8 cellular contexts compared by ENCODE assay signal in the genomic region with DNA sequence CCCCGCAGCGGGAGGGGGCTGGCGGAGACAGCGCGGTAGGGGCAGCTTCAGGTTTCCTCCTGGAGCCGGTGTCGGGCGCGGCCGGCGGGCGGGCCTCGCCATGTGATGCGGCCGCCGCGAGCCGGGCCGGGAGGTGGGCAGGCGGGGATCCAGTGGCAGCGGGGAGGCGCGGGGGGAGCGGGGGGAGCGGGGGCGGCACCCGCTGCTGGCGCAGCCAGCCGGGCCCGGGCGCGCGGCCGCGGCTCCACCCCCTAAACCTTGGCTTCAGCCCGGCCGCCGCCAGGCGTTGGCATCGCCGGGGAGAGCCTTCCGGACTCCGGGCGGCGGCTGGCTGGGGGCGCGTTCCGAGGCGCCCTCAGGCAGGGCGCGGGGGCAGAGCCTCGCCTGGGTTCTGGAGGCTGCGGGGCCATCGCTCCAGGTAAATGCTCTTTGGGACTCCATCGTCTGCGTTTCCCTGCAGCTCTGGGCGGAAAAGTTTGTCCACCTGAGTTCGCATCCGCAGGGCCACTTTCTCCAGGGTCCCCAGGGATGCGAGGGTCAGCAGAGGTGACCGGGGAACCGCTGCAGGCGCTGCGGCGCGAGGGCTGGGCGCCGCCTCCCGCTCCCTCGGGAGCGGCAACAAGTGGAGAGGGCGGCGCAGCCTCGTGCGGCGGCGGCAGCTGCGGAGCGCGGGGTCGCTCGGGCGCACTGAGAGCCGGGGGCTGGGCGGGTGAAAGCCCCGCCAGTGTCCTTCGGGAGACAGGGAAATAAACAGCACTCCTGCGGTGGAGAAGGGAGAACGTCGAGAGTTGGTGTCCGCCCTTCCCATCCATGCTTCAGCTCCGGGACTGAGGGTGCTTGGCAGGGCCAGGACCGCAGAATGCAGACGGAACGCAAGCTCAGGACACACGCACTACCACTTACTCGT. TPM values are rescaled to one million over a fixed set of nuclear protein-coding genes. Genes with fewer than 3 reads are reported as not detected.
A peak's percentile ranks its signal among the peaks of the same experiment; 100 is the strongest.
DNase-seq lines count a peak whose midpoint lies in the region; ATAC-seq and TF ChIP-seq lines count a peak whose summit lies in the region.

A gene with protein sequence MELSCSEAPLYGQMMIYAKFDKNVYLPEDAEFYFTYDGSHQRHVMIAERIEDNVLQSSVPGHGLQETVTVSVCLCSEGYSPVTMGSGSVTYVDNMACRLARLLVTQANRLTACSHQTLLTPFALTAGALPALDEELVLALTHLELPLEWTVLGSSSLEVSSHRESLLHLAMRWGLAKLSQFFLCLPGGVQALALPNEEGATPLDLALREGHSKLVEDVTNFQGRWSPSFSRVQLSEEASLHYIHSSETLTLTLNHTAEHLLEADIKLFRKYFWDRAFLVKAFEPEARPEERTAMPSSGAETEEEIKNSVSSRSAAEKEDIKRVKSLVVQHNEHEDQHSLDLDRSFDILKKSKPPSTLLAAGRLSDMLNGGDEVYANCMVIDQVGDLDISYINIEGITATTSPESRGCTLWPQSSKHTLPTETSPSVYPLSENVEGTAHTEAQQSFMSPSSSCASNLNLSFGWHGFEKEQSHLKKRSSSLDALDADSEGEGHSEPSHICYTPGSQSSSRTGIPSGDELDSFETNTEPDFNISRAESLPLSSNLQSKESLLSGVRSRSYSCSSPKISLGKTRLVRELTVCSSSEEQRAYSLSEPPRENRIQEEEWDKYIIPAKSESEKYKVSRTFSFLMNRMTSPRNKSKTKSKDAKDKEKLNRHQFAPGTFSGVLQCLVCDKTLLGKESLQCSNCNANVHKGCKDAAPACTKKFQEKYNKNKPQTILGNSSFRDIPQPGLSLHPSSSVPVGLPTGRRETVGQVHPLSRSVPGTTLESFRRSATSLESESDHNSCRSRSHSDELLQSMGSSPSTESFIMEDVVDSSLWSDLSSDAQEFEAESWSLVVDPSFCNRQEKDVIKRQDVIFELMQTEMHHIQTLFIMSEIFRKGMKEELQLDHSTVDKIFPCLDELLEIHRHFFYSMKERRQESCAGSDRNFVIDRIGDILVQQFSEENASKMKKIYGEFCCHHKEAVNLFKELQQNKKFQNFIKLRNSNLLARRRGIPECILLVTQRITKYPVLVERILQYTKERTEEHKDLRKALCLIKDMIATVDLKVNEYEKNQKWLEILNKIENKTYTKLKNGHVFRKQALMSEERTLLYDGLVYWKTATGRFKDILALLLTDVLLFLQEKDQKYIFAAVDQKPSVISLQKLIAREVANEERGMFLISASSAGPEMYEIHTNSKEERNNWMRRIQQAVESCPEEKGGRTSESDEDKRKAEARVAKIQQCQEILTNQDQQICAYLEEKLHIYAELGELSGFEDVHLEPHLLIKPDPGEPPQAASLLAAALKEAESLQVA (N-terminal part only) (plus strand): TSS at position 292 of the 907 bp plus-strand sequence. CDS start 58,656 bp downstream, outside the sequence.

- peaks cover 25% of the 10 kb centered on the region for H3K36me3 Mint-ChIP-seq in Calu3 (ENCODE audit: insufficient read depth, unreplicated experiment)
- no peaks in the 10 kb centered on the region for H3K36me3 Mint-ChIP-seq in activated T-cell treated with anti-CD3 and anti-CD28 coated beads, Interleukin-2, amount 50 U/mL, for 24 hours (ENCODE audit: low read depth)
- H3K36me3 Mint-ChIP-seq in natural killer cell treated with Interleukin-12 subunit alpha and Interleukin-12 subunit beta and Interleukin-15 and Interleukin-18, amount 100 ng/mL, for 72 hours, result no peaks in the 10 kb centered on the region

- H3K36me3 ChIP-seq in upper lobe of left lung, result no peaks in the 10 kb centered on the region

- ATAC-seq in GM21786 (IDR thresholded peaks at IDR 0.05; ENCODE audit: unreplicated experiment) (peak; percentile 57), upper lobe of left lung (ENCODE audit: low FRiP score in 2 of 2) (peak; percentile 76 to 86)
- ATAC-seq in natural killer cell treated with Interleukin-12 subunit alpha and Interleukin-12 subunit beta and Interleukin-15 and Interleukin-18, amount 100 ng/mL, for 72 hours, result peak; percentile 93 to 94

- H3K27ac ChIP-seq in upper lobe of left lung, result peak within 1 kb of the TSS; percentile 48 to 78 (median 59)

- H3K4me3 Mint-ChIP-seq in Calu3 (ENCODE audit: low read depth, unreplicated experiment), result peak within 1 kb of the TSS; percentile 85
- peak within 1 kb of the TSS; percentile 59 for H3K4me3 Mint-ChIP-seq in activated T-cell treated with anti-CD3 and anti-CD28 coated beads, Interleukin-2, amount 50 U/mL, for 24 hours
- peak within 1 kb of the TSS; percentile 75 for H3K4me3 Mint-ChIP-seq in natural killer cell treated with Interleukin-12 subunit alpha and Interleukin-12 subunit beta and Interleukin-15 and Interleukin-18, amount 100 ng/mL, for 72 hours

- no peaks in the 10 kb centered on the region for H3K27me3 Mint-ChIP-seq in Calu3 (ENCODE audit: unreplicated experiment)
- peaks cover 74% of the 10 kb centered on the region for H3K27me3 Mint-ChIP-seq in activated T-cell treated with anti-CD3 and anti-CD28 coated beads, Interleukin-2, amount 50 U/mL, for 24 hours
- peaks cover 9 to 22% of the 10 kb centered on the region in 2 donors for H3K27me3 Mint-ChIP-seq in natural killer cell treated with Interleukin-12 subunit alpha and Interleukin-12 subunit beta and Interleukin-15 and Interleukin-18, amount 100 ng/mL, for 72 hours

- peak in 1 of 4 donors; percentile 36 for TF ChIP-seq POLR2A in upper lobe of left lung (IDR thresholded peaks at IDR 0.05)

- no peaks in the 10 kb centered on the region for H3K27me3 ChIP-seq in upper lobe of left lung

- intact Hi-C loops in Calu3 (cut with micrococcal nuclease; ENCODE audit: unreplicated experiment), result loop anchor here (2.0 to 5.0 kb wide), 2 partner anchors 17 to 34 kb away; no protein-coding TSS in a partner anchor

- WGBS in upper lobe of left lung, 2 donors, result 0 to 2% methylated on average over 12 to 63 of the region's 97 CpGs

- no peak for TF ChIP-seq EP300 in upper lobe of left lung (IDR thresholded peaks at IDR 0.05)

- H3K9me3 ChIP-seq in upper lobe of left lung, result no peaks in the 10 kb centered on the region

- CTCF ChIA-PET in Calu3 (lab: Charles Lee), result interaction anchor here (0.7 to 2.0 kb wide), 4 partner anchors 26 to 68 kb away, joined by 3 to 7 read pairs (median 5); no protein-coding TSS in a partner anchor

- DNase-seq in Calu3 (peak; percentile 90), NCI-H2107 treated with DMSO at 0.1 percent for 48 hours (lab: John Stamatoyannopoulos, UW; ENCODE audit: unreplicated experiment) (peak; percentile 8), fibroblast of villous mesenchyme (ENCODE audit: low read depth) (peak; percentile 66), upper lobe of left lung (peak; percentile 76 to 95), NAMALWA (ENCODE audit: low spot score) (no peak)
- peak; percentile 43 for DNase-seq in activated T-cell treated with anti-CD3 and anti-CD28 coated beads, Interleukin-2, amount 50 U/mL, for 24 hours
- peak; percentile 76 for DNase-seq in natural killer cell treated with Interleukin-12 subunit alpha and Interleukin-12 subunit beta and Interleukin-15 and Interleukin-18, amount 100 ng/mL, for 72 hours (ENCODE audit: low spot score)

- H3K4me1 ChIP-seq in upper lobe of left lung, result peaks cover 0 to 19% (median 10%) of the 10 kb centered on the region in 4 donors

- peak within 1 kb of the TSS; percentile 56 for H3K27ac Mint-ChIP-seq in Calu3 (ENCODE audit: unreplicated experiment)
- no peak within 1 kb of the TSS for H3K27ac Mint-ChIP-seq in activated T-cell treated with anti-CD3 and anti-CD28 coated beads, Interleukin-2, amount 50 U/mL, for 24 hours
- H3K27ac Mint-ChIP-seq in natural killer cell treated with Interleukin-12 subunit alpha and Interleukin-12 subunit beta and Interleukin-15 and Interleukin-18, amount 100 ng/mL, for 72 hours, result no peak within 1 kb of the TSS

- H3K4me3 ChIP-seq in fibroblast of villous mesenchyme (ENCODE audit: low read depth, low read length) (peak within 1 kb of the TSS; percentile 83), upper lobe of left lung (peak within 1 kb of the TSS; percentile 59 to 79 (median 64))

- H3K9me3 Mint-ChIP-seq in Calu3 (ENCODE audit: low read depth, unreplicated experiment), result no peaks in the 10 kb centered on the region
- H3K9me3 Mint-ChIP-seq in activated T-cell treated with anti-CD3 and anti-CD28 coated beads, Interleukin-2, amount 50 U/mL, for 24 hours, result no peaks in the 10 kb centered on the region
- H3K9me3 Mint-ChIP-seq in natural killer cell treated with Interleukin-12 subunit alpha and Interleukin-12 subunit beta and Interleukin-15 and Interleukin-18, amount 100 ng/mL, for 72 hours, result no peaks in the 10 kb centered on the region

- TF ChIP-seq CTCF in Calu3 (IDR thresholded peaks at IDR 0.05; ENCODE audit: unreplicated experiment) (no peak), fibroblast of villous mesenchyme (IDR thresholded peaks at IDR 0.05; ENCODE audit: insufficient read depth, low read depth, low read length) (no peak), upper lobe of left lung (IDR thresholded peaks at IDR 0.05) (no peak)

- H3K4me1 Mint-ChIP-seq in Calu3 (ENCODE audit: low read depth, unreplicated experiment), result peaks cover 58% of the 10 kb centered on the region
- peaks cover 3% of the 10 kb centered on the region for H3K4me1 Mint-ChIP-seq in activated T-cell treated with anti-CD3 and anti-CD28 coated beads, Interleukin-2, amount 50 U/mL, for 24 hours (ENCODE audit: low read depth)
- H3K4me1 Mint-ChIP-seq in natural killer cell treated with Interleukin-12 subunit alpha and Interleukin-12 subunit beta and Interleukin-15 and Interleukin-18, amount 100 ng/mL, for 72 hours (ENCODE audit: low read depth in 2 of 2), result no peaks in the 10 kb centered on the region

- no TSS peak for BruUV-seq in Calu3 (replicated peaks; lab: Mats Ljungman, UMichigan)

RNA-seq across cellular contexts. Expression of the gene that starts here (rescaled TPM):
- total RNA-seq in Calu3 (2022), result 79.3 and 92.0 TPM in 2 replicates
- 34.1 and 40.2 TPM in 2 replicates for total RNA-seq in fibroblast of villous mesenchyme
- under 1 TPM; 0.17 to 0.53 TPM for total RNA-seq in natural killer cell treated with Interleukin-12 subunit alpha and Interleukin-12 subunit beta and Interleukin-15 and Interleukin-18, amount 100 ng/mL, for 72 hours
- 10 to 100 TPM; 14.4 to 47.1 (median 24.4) TPM for total RNA-seq in upper lobe of left lung

Comparison
In these comparisons a context has a peak if more than half of its experiments do, and no peak if none do; other contexts are left out.
1. RNA of the gene that starts here (total RNA-seq): 79.3 to 92.0 TPM in Calu3, 34.1 to 40.2 TPM in fibroblast of villous mesenchyme and 14.4 to 47.1 TPM in upper lobe of left lung; 0.17 to 0.53 TPM in natural killer cell treated with Interleukin-12 subunit alpha and Interleukin-12 subunit beta and Interleukin-15 and Interleukin-18, amount 100 ng/mL, for 72 hours; every median in the first group is over 10 times any median in the second.
2. Peak in DNase-seq and ATAC-seq in natural killer cell treated with Interleukin-12 subunit alpha and Interleukin-12 subunit beta and Interleukin-15 and Interleukin-18, amount 100 ng/mL, for 72 hours; RNA of the gene not detected or under 1 TPM.
3. Peak in every context shown above with its lines, with median percentiles within 50 percentile points of each other: H3K4me3 Mint-ChIP-seq and ATAC-seq.